Comparison of ENCODE assay signal across 8 cellular contexts in genomic region chr1:44798481-44799365, GRCh38. TPM values are rescaled to one million over a fixed set of nuclear protein-coding genes. Genes with fewer than 3 reads are reported as not detected.
DNase-seq lines count a peak whose midpoint lies in the region; ATAC-seq and TF ChIP-seq lines count a peak whose summit lies in the region.

No MANE protein-coding gene starts in this region.

- DNase-seq in T-helper 2 cell treated with Interferon-gamma antibody and Interleukin-4, amounts not matched to agents 5 μg/mL and 100 μg/mL, for 36 hours (ENCODE audit: low spot score): no peak
- no peak for DNase-seq in T-helper 2 cell
- no peak for DNase-seq in PC-9
- peak; percentile 19 for DNase-seq in left ventricle myocardium inferior
- no peak for DNase-seq in stimulated activated naive CD8-positive, alpha-beta T cell treated with anti-CD3 and anti-CD28 coated beads, Interleukin-15, amount 100 ng/mL, for 72 hours
- DNase-seq in C1 segment of cervical spinal cord (lab: John Stamatoyannopoulos, UW): no peak
- DNase-seq in colonic mucosa: no peak
- no peak for DNase-seq in activated gamma-delta T cell treated with Interleukin-2 at 50 U/mL for 16 hours

- H4K20me1 ChIP-seq in PC-9 (ENCODE audit: insufficient read depth): no peaks in the 10 kb centered on the region

- no peak overlapping the region for H2AFZ ChIP-seq in PC-9

- H3K36me3 Mint-ChIP-seq in T-helper 2 cell treated with Interferon-gamma antibody and Interleukin-4, amounts not matched to agents 5 μg/mL and 100 μg/mL, for 36 hours (ENCODE audit: low read depth): peaks cover 23% of the 10 kb centered on the region

- H3K9ac ChIP-seq in colonic mucosa (ENCODE audit: low read depth in 2 of 2, low read length in 2 of 2): no peak overlapping the region

- H3K4me3 Mint-ChIP-seq in T-helper 2 cell treated with Interferon-gamma antibody and Interleukin-4, amounts not matched to agents 5 μg/mL and 100 μg/mL, for 36 hours: peak overlapping the region; percentile 99
- peak overlapping the region; percentile 86 to 96 for H3K4me3 Mint-ChIP-seq in stimulated activated naive CD8-positive, alpha-beta T cell treated with anti-CD3 and anti-CD28 coated beads, Interleukin-15, amount 100 ng/mL, for 72 hours

- H3K4me1 ChIP-seq in PC-9 (replicated peaks; ENCODE audit: insufficient read depth) (peaks cover 32% of the 10 kb centered on the region), left ventricle myocardium inferior (peaks cover 41% of the 10 kb centered on the region), colonic mucosa (peaks cover 6% of the 10 kb centered on the region)

- H3K27ac Mint-ChIP-seq in T-helper 2 cell treated with Interferon-gamma antibody and Interleukin-4, amounts not matched to agents 5 μg/mL and 100 μg/mL, for 36 hours: peak overlapping the region; percentile 100
- H3K27ac Mint-ChIP-seq in stimulated activated naive CD8-positive, alpha-beta T cell treated with anti-CD3 and anti-CD28 coated beads, Interleukin-15, amount 100 ng/mL, for 72 hours: peak overlapping the region; percentile 21 to 99

- no peaks in the 10 kb centered on the region; the same call in 1 of the 2 replicates for H3K36me3 ChIP-seq in PC-9 (ENCODE audit: low read depth)
- peaks cover 12% of the 10 kb centered on the region for H3K36me3 ChIP-seq in left ventricle myocardium inferior
- no peaks in the 10 kb centered on the region for H3K36me3 ChIP-seq in colonic mucosa

- no peaks in the 10 kb centered on the region for H3K9me2 ChIP-seq in PC-9 (ENCODE audit: insufficient read depth)

- CTCF ChIA-PET in PC-9 (lab: Charles Lee): interaction anchor here (0.6 to 1.5 kb wide), 4 partner anchors 10 to 558 kb away, joined by 3 to 4 read pairs (median 4); partner anchors contain the start of gene BTBD19

- TF ChIP-seq CTCF in PC-9 (conservative IDR thresholded peaks at IDR 0.05) (no peak), left ventricle myocardium inferior (IDR thresholded peaks at IDR 0.05; ENCODE audit: borderline replicate concordance) (no peak), colonic mucosa (IDR thresholded peaks at IDR 0.05) (no peak)

- H3K27me3 ChIP-seq in PC-9 (ENCODE audit: insufficient read depth, low read depth) (no peaks in the 10 kb centered on the region), left ventricle myocardium inferior (ENCODE audit: low read depth) (no peaks in the 10 kb centered on the region), colonic mucosa (no peaks in the 10 kb centered on the region)

- ATAC-seq in stimulated activated naive CD8-positive, alpha-beta T cell treated with anti-CD3 and anti-CD28 coated beads, Interleukin-15, amount 100 ng/mL, for 72 hours: no peak

- H3K79me2 ChIP-seq in PC-9 (ENCODE audit: low read depth): peaks cover 22% of the 10 kb centered on the region

- H3K27me3 Mint-ChIP-seq in T-helper 2 cell treated with Interferon-gamma antibody and Interleukin-4, amounts not matched to agents 5 μg/mL and 100 μg/mL, for 36 hours (ENCODE audit: low read depth): no peaks in the 10 kb centered on the region
- no peaks in the 10 kb centered on the region for H3K27me3 Mint-ChIP-seq in stimulated activated naive CD8-positive, alpha-beta T cell treated with anti-CD3 and anti-CD28 coated beads, Interleukin-15, amount 100 ng/mL, for 72 hours

- no peaks in the 10 kb centered on the region for H3K9me3 ChIP-seq in PC-9 (ENCODE audit: insufficient read depth, low read depth)
- no peaks in the 10 kb centered on the region for H3K9me3 ChIP-seq in left ventricle myocardium inferior (replicated peaks)
- H3K9me3 ChIP-seq in colonic mucosa: no peaks in the 10 kb centered on the region

- no peaks in the 10 kb centered on the region for H3K9me3 Mint-ChIP-seq in T-helper 2 cell treated with Interferon-gamma antibody and Interleukin-4, amounts not matched to agents 5 μg/mL and 100 μg/mL, for 36 hours
- no peaks in the 10 kb centered on the region for H3K9me3 Mint-ChIP-seq in stimulated activated naive CD8-positive, alpha-beta T cell treated with anti-CD3 and anti-CD28 coated beads, Interleukin-15, amount 100 ng/mL, for 72 hours

- no peak overlapping the region; the same call in 1 of the 2 replicates for H3K4me3 ChIP-seq in PC-9
- H3K4me3 ChIP-seq in left ventricle myocardium inferior: no peak overlapping the region
- H3K4me3 ChIP-seq in colonic mucosa: no peak overlapping the region

- H3K4me1 Mint-ChIP-seq in T-helper 2 cell treated with Interferon-gamma antibody and Interleukin-4, amounts not matched to agents 5 μg/mL and 100 μg/mL, for 36 hours (ENCODE audit: low read depth): peaks cover 26% of the 10 kb centered on the region
- H3K4me1 Mint-ChIP-seq in stimulated activated naive CD8-positive, alpha-beta T cell treated with anti-CD3 and anti-CD28 coated beads, Interleukin-15, amount 100 ng/mL, for 72 hours: peaks cover 40% of the 10 kb centered on the region

- no TSS peak for BruUV-seq in PC-9 (replicated peaks; lab: Mats Ljungman, UMichigan)

- peak overlapping the region; percentile 94; the same call in 1 of the 2 replicates for H3K4me2 ChIP-seq in PC-9

- H3K27ac ChIP-seq in PC-9 (peak overlapping the region; percentile 58; the same call in 1 of the 2 replicates), left ventricle myocardium inferior (replicated peaks) (peak overlapping the region; percentile 100), colonic mucosa (no peak overlapping the region)

- intact Hi-C loops in PC-9 (cut with micrococcal nuclease; ENCODE audit: unreplicated experiment) (no loop called here), left ventricle myocardium inferior (cut with micrococcal nuclease) (no loop called here), colonic mucosa (cut with DNase I) (no loop called here)

- H3F3A ChIP-seq in PC-9 (ENCODE audit: insufficient read depth, low read depth): peaks cover 51% of the 10 kb centered on the region

- POLR2A ChIA-PET in PC-9 (lab: Charles Lee; ENCODE audit: unreplicated experiment): interaction anchor here (0.8 kb wide), 1 partner anchor 19 kb away, joined by 5 read pairs; no protein-coding TSS in a partner anchor

RNA-seq across cellular contexts. Expression of gene PLK3, which starts 1.5 kb away (rescaled TPM):
- total RNA-seq in PC-9 (2021): 12.7 and 13.0 TPM in 2 replicates
- total RNA-seq in left ventricle myocardium inferior: 5.4 TPM
- total RNA-seq in colonic mucosa: 1 to 10 TPM; 7.7 to 8.8 TPM

RNA-seq across cellular contexts. Expression of gene DYNLT4, which starts 8.4 kb away (rescaled TPM):
- 2.8 and 4.3 TPM in 2 replicates for total RNA-seq in PC-9 (2021)
- 1.9 TPM for total RNA-seq in left ventricle myocardium inferior
- total RNA-seq in colonic mucosa: under 1 TPM; 0.35 to 0.56 TPM

RNA-seq across cellular contexts. Expression of gene BTBD19, which starts 9.6 kb away (rescaled TPM):
- total RNA-seq in PC-9 (2021): 6.2 and 7.3 TPM in 2 replicates
- 3.5 TPM for total RNA-seq in left ventricle myocardium inferior
- total RNA-seq in colonic mucosa: 1 to 10 TPM; 1.6 to 2.5 TPM

RNA-seq across cellular contexts. Expression of gene BEST4, which starts 10.8 kb away (rescaled TPM):
- total RNA-seq in PC-9 (2021): 0.70 and 1.3 TPM in 2 replicates
- 0.11 TPM for total RNA-seq in left ventricle myocardium inferior
- total RNA-seq in colonic mucosa: 10 to 100 TPM; 26.0 to 58.9 TPM

RNA-seq across cellular contexts. Expression of gene RPS8, which starts 23.4 kb away (rescaled TPM):
- total RNA-seq in PC-9 (2021): 2,059 and 2,176 TPM in 2 replicates
- 717 TPM for total RNA-seq in left ventricle myocardium inferior
- 1,000 to 10,000 TPM; 1,574 to 1,589 TPM for total RNA-seq in colonic mucosa
